Comparison of ENCODE assay signal across 15 cellular contexts in genomic region chr18:59923539-59924196, GRCh38. TPM values are rescaled to one million over a fixed set of nuclear protein-coding genes. Genes with fewer than 3 reads are reported as not detected.
DNase-seq lines count a peak whose midpoint lies in the region; ATAC-seq, FAIRE-seq and TF ChIP-seq lines count a peak whose summit lies in the region.
"Had no signal": no experiment of that assay in that cellular context is flagged by ENCODE, and none has a peak within 500 bp of the region (broad histone marks: within the 10 kb centered on the region; RNA-seq: fewer than 3 reads in every experiment).

No MANE protein-coding gene starts in this region.

- no peak overlapping the region for H3K27ac ChIP-seq in astrocyte (ENCODE audit: low read depth, low read length)
- no peak overlapping the region for H3K27ac ChIP-seq in tibial artery
- H3K27ac ChIP-seq in MM.1S (ENCODE audit: low read length), result no peak overlapping the region
- no peak overlapping the region for H3K27ac ChIP-seq in adrenal gland
- H3K27ac ChIP-seq: upper lobe of right lung had no signal

- H3K9me3 Mint-ChIP-seq in astrocyte (ENCODE audit: unreplicated experiment), result no peaks in the 10 kb centered on the region
- H3K9me3 Mint-ChIP-seq: activated CD4-positive, alpha-beta T cell treated with anti-CD3 and anti-CD28 coated beads, Interleukin-2, amount 10 ng/mL, durations not matched to agents 24 days and 14 days; CD8-positive, alpha-beta memory T cell; endodermal cell had no signal

- H3K4me1 ChIP-seq in astrocyte (ENCODE audit: insufficient read depth, low read length) (no peaks in the 10 kb centered on the region), tibial artery (no peaks in the 10 kb centered on the region), MM.1S (ENCODE audit: low read length) (no peaks in the 10 kb centered on the region), adrenal gland (replicated peaks in 1 of 2) (no peaks in the 10 kb centered on the region)
- H3K4me1 ChIP-seq: upper lobe of right lung had no signal

- H3K27me3 ChIP-seq in astrocyte (ENCODE audit: insufficient read depth, low read length) (no peaks in the 10 kb centered on the region), tibial artery (no peaks in the 10 kb centered on the region), MM.1S (replicated peaks; ENCODE audit: insufficient read depth, low read length) (no peaks in the 10 kb centered on the region), adrenal gland (no peaks in the 10 kb centered on the region)
- H3K27me3 ChIP-seq: upper lobe of right lung had no signal

- TF ChIP-seq POLR2A in adrenal gland (IDR thresholded peaks at IDR 0.05), result no peak

- no peak for FAIRE-seq in astrocyte (lab: Jason Lieb, UNC)
- FAIRE-seq: HepG2 had no signal

- 79 to 91% (median 83%) methylated on average over 6 of the region's 6 CpGs for WGBS in adrenal gland, 4 donors

- no peak for DNase-seq in astrocyte (ENCODE audit: low read depth)
- no peak for DNase-seq in tibial artery
- no peak for DNase-seq in MM.1S
- no peak for DNase-seq in mucosa of gallbladder (ENCODE audit: low spot score)
- DNase-seq in adrenal gland, result no peak
- DNase-seq: activated CD4-positive, alpha-beta T cell treated with anti-CD3 and anti-CD28 coated beads, Interleukin-2, amount 10 ng/mL, durations not matched to agents 24 days and 14 days; CD8-positive, alpha-beta memory T cell; endodermal cell; SHP77; stimulated activated CD4-positive, alpha-beta T cell treated with anti-CD3 and anti-CD28 coated beads, Interleukin-2, amount 100 ng/mL, for 48 hours; upper lobe of right lung had no signal

- H3K4me2 ChIP-seq in astrocyte (ENCODE audit: low read length), result no peak overlapping the region
- no peak overlapping the region for H3K4me2 ChIP-seq in MM.1S (ENCODE audit: low read depth, low read length)

- no peak overlapping the region for H3K4me3 Mint-ChIP-seq in astrocyte (ENCODE audit: unreplicated experiment)
- H3K4me3 Mint-ChIP-seq: activated CD4-positive, alpha-beta T cell treated with anti-CD3 and anti-CD28 coated beads, Interleukin-2, amount 10 ng/mL, durations not matched to agents 24 days and 14 days; CD8-positive, alpha-beta memory T cell; endodermal cell had no signal

- H3F3A ChIP-seq in MM.1S (ENCODE audit: insufficient read depth, low read length), result no peaks in the 10 kb centered on the region

- H3K27me3 Mint-ChIP-seq in astrocyte (ENCODE audit: low read depth, unreplicated experiment), result no peaks in the 10 kb centered on the region
- H3K27me3 Mint-ChIP-seq: activated CD4-positive, alpha-beta T cell treated with anti-CD3 and anti-CD28 coated beads, Interleukin-2, amount 10 ng/mL, durations not matched to agents 24 days and 14 days had no signal

- no peaks in the 10 kb centered on the region for H3K9me2 ChIP-seq in MM.1S (replicated peaks; ENCODE audit: insufficient read depth, low read length)

- H3K36me3 ChIP-seq in astrocyte (ENCODE audit: insufficient read depth, low read length) (no peaks in the 10 kb centered on the region), tibial artery (no peaks in the 10 kb centered on the region), MM.1S (replicated peaks; ENCODE audit: insufficient read depth, low read length) (no peaks in the 10 kb centered on the region), adrenal gland (replicated peaks in 1 of 2) (no peaks in the 10 kb centered on the region)
- H3K36me3 ChIP-seq: upper lobe of right lung had no signal

- no peak overlapping the region for H3K9ac ChIP-seq in astrocyte (ENCODE audit: low read length)
- no peak overlapping the region for H3K9ac ChIP-seq in MM.1S (ENCODE audit: low read length)

- TF ChIP-seq CTCF in astrocyte (IDR thresholded peaks at IDR 0.05; ENCODE audit: insufficient read depth, low read depth, low read length) (no peak), tibial artery (IDR thresholded peaks at IDR 0.05) (no peak), MM.1S (IDR thresholded peaks at IDR 0.05; ENCODE audit: low read length) (no peak), adrenal gland (IDR thresholded peaks at IDR 0.05) (no peak)

- H3K79me2 ChIP-seq in astrocyte (ENCODE audit: insufficient read depth, low read length) (no peaks in the 10 kb centered on the region), MM.1S (ENCODE audit: low read length) (no peaks in the 10 kb centered on the region)

- no peak overlapping the region for H3K4me3 ChIP-seq in astrocyte (ENCODE audit: insufficient read depth, low read depth, low read length)
- H3K4me3 ChIP-seq in tibial artery, result no peak overlapping the region
- no peak overlapping the region for H3K4me3 ChIP-seq in MM.1S (ENCODE audit: low read length)
- H3K4me3 ChIP-seq in adrenal gland, result no peak overlapping the region
- H3K4me3 ChIP-seq: upper lobe of right lung had no signal

- H4K20me1 ChIP-seq in astrocyte (ENCODE audit: insufficient read depth, low read length), result no peaks in the 10 kb centered on the region
- H4K20me1 ChIP-seq in MM.1S (ENCODE audit: insufficient read depth, low read length), result no peaks in the 10 kb centered on the region

- H2AFZ ChIP-seq in astrocyte (ENCODE audit: low read depth, low read length) (no peak overlapping the region), MM.1S (ENCODE audit: low read length) (no peak overlapping the region)

- no peaks in the 10 kb centered on the region for H3K9me3 ChIP-seq in astrocyte (ENCODE audit: insufficient read depth, low read depth, low read length)
- H3K9me3 ChIP-seq in tibial artery, result no peaks in the 10 kb centered on the region
- no peaks in the 10 kb centered on the region for H3K9me3 ChIP-seq in MM.1S (replicated peaks; ENCODE audit: insufficient read depth, low read length)
- no peaks in the 10 kb centered on the region for H3K9me3 ChIP-seq in adrenal gland (replicated peaks in 1 of 3)
- H3K9me3 ChIP-seq: upper lobe of right lung had no signal

- ATAC-seq in GM18519 (IDR thresholded peaks at IDR 0.05; ENCODE audit: low FRiP score, unreplicated experiment), result peak; percentile 22
- peak; percentile 40 for ATAC-seq in GM21447 (IDR thresholded peaks at IDR 0.05; ENCODE audit: unreplicated experiment)
- ATAC-seq in HG03095 (IDR thresholded peaks at IDR 0.05; ENCODE audit: unreplicated experiment), result peak; percentile 41
- ATAC-seq: HepG2, upper lobe of right lung had no signal

- no peaks in the 10 kb centered on the region for H3K36me3 Mint-ChIP-seq in astrocyte (ENCODE audit: low read depth, unreplicated experiment)

- H3K4me1 Mint-ChIP-seq in astrocyte (ENCODE audit: low read depth, unreplicated experiment), result peaks cover 17% of the 10 kb centered on the region

- H3K27ac Mint-ChIP-seq in astrocyte (ENCODE audit: unreplicated experiment), result peak overlapping the region; percentile 82
- H3K27ac Mint-ChIP-seq: activated CD4-positive, alpha-beta T cell treated with anti-CD3 and anti-CD28 coated beads, Interleukin-2, amount 10 ng/mL, durations not matched to agents 24 days and 14 days; endodermal cell had no signal

- intact Hi-C loops in tibial artery (cut with DNase I; ENCODE audit: low total_unique reads) (no loop called here), adrenal gland (cut with DNase I) (no loop called here)

RNA-seq across cellular contexts. Expression of gene PMAIP1, which starts 23.9 kb away (rescaled TPM):
- 91.0 and 98.1 TPM in 2 replicates for total RNA-seq in astrocyte
- total RNA-seq in mucosa of gallbladder, result 1.4 TPM
- total RNA-seq in adrenal gland, result under 1 TPM in 6 of 8 donors, not detected in 2; 0.14 to 0.92 (median 0.53) TPM
- polyA plus RNA-seq in adrenal gland, result under 1 TPM; 0.13 to 0.88 (median 0.16) TPM

Comparison
In these comparisons a context has a peak if more than half of its experiments do, and no peak if none do; other contexts are left out.
1. RNA of gene PMAIP1, which starts 23.9 kb away (total RNA-seq): 91.0 to 98.1 TPM in astrocyte; 1.4 TPM in mucosa of gallbladder (single experiment) and 0.14 to 0.92 TPM in adrenal gland; every median in the first group is over 10 times any median in the second.
2. Peak in every context shown above with its lines, with median percentiles within 50 percentile points of each other: ATAC-seq.